In genomic region chr1:42738678-42739226, GRCh38 we compare ENCODE assay signal across 21 cellular contexts. TPM values are rescaled to one million over a fixed set of nuclear protein-coding genes. Genes with fewer than 3 reads are reported as not detected.
DNase-seq lines count a peak whose midpoint lies in the region; ATAC-seq and TF ChIP-seq lines count a peak whose summit lies in the region.
"Had no signal": no experiment of that assay in that cellular context is flagged by ENCODE, and none has a peak within 500 bp of the region (broad histone marks: within the 10 kb centered on the region; RNA-seq: fewer than 3 reads in every experiment).

No MANE protein-coding gene starts in this region.

- POLR2A ChIA-PET in RWPE1 (lab: Yijun Ruan, JAX; ENCODE audit: low non-redundant PET): no interaction called here

- H3K4me3 ChIP-seq in GM23338 (no peak overlapping the region), NT2/D1 (ENCODE audit: insufficient read length, low read depth) (peak overlapping the region; percentile 60), endodermal cell (ENCODE audit: low read length) (no peak overlapping the region), retinal pigment epithelial cell (ENCODE audit: low read length) (peak overlapping the region; percentile 35), lower leg skin (ENCODE audit: low read depth, poor library complexity, severe bottlenecking) (no peak overlapping the region)
- H3K4me3 ChIP-seq: MG63, SK-N-MC had no signal

- CTCF ChIA-PET in RWPE1 (lab: Yijun Ruan, JAX): interaction anchor here (0.9 kb wide), 1 partner anchor 14 kb away, joined by 3 read pairs; no protein-coding TSS in a partner anchor

- H3K36me3 Mint-ChIP-seq in GM23338 (ENCODE audit: low read depth) (peaks cover 2% of the 10 kb centered on the region; the same call in 1 of the 3 replicates), endodermal cell (ENCODE audit: low read depth) (peaks cover 6% of the 10 kb centered on the region)
- H3K36me3 Mint-ChIP-seq: CD8-positive, alpha-beta memory T cell had no signal

- no peaks in the 10 kb centered on the region for H3K27me3 ChIP-seq in GM23338 (ENCODE audit: insufficient read depth)
- no peaks in the 10 kb centered on the region for H3K27me3 ChIP-seq in NT2/D1 (ENCODE audit: insufficient read depth, insufficient read length)
- no peaks in the 10 kb centered on the region for H3K27me3 ChIP-seq in endodermal cell (ENCODE audit: control insufficient read depth, insufficient read depth, low read length, poor library complexity, severe bottlenecking)
- H3K27me3 ChIP-seq: MG63 had no signal

- H3K4me1 Mint-ChIP-seq in GM23338 (peaks cover 45% of the 10 kb centered on the region), endodermal cell (peaks cover 28% of the 10 kb centered on the region)

- H3K9me2 ChIP-seq in GM23338 (ENCODE audit: insufficient read depth): no peaks in the 10 kb centered on the region

- H3K9me3 Mint-ChIP-seq in GM23338 (no peaks in the 10 kb centered on the region), endodermal cell (no peaks in the 10 kb centered on the region)
- H3K9me3 Mint-ChIP-seq: CD8-positive, alpha-beta memory T cell had no signal

- intact Hi-C loops in lower leg skin (cut with DNase I; ENCODE audit: low total_unique reads): no loop called here

- WGBS in endodermal cell (ENCODE audit: insufficient coverage in 1 of 2, insufficient read length in 1 of 2), 2 experiments: 91 to 93% methylated on average over 7 to 8 of the region's 8 CpGs
- WGBS in lower leg skin, 2 donors: 71 to 79% methylated on average over 5 to 7 of the region's 8 CpGs

- H3K27ac Mint-ChIP-seq in GM23338: no peak overlapping the region
- no peak overlapping the region for H3K27ac Mint-ChIP-seq in endodermal cell
- H3K27ac Mint-ChIP-seq: CD8-positive, alpha-beta memory T cell had no signal

- no peak for TF ChIP-seq CTCF in GM23338 (conservative IDR thresholded peaks at IDR 0.05; ENCODE audit: low read depth in 2 of 2)
- TF ChIP-seq CTCF in endodermal cell (conservative IDR thresholded peaks at IDR 0.05): no peak
- no peak for TF ChIP-seq CTCF in retinal pigment epithelial cell (conservative IDR thresholded peaks at IDR 0.05; ENCODE audit: low read depth, low read length)
- no peak for TF ChIP-seq CTCF in RWPE1 (conservative IDR thresholded peaks at IDR 0.05; ENCODE audit: low read depth)
- no peak for TF ChIP-seq CTCF in lower leg skin (IDR thresholded peaks at IDR 0.05)

- peaks cover 22% of the 10 kb centered on the region for H3K4me1 ChIP-seq in GM23338 (ENCODE audit: insufficient read depth)
- peaks cover 58% of the 10 kb centered on the region for H3K4me1 ChIP-seq in NT2/D1 (ENCODE audit: insufficient read depth, insufficient read length)
- peaks cover 6% of the 10 kb centered on the region for H3K4me1 ChIP-seq in endodermal cell (ENCODE audit: control insufficient read depth, insufficient read depth, low read length)

- H3K36me3 ChIP-seq in GM23338 (ENCODE audit: insufficient read depth) (no peaks in the 10 kb centered on the region), NT2/D1 (ENCODE audit: insufficient read depth, insufficient read length, low read length) (peaks cover 7% of the 10 kb centered on the region), endodermal cell (ENCODE audit: control insufficient read depth, insufficient read depth, low read length) (no peaks in the 10 kb centered on the region)
- H3K36me3 ChIP-seq: MG63 had no signal

- DNase-seq in GM23338 (ENCODE audit: low spot score) (no peak), NT2/D1 (ENCODE audit: low read depth, low spot score) (no peak), endodermal cell (no peak), retinal pigment epithelial cell (ENCODE audit: low read depth) (no peak), RWPE1 (ENCODE audit: low spot score) (no peak), lower leg skin (ENCODE audit: low spot score in 2 of 2) (no peak)
- DNase-seq in activated CD8-positive, alpha-beta memory T cell treated with anti-CD3 and anti-CD28 coated beads, Interleukin-2, amount 50 U/mL, for 48 hours: no peak
- DNase-seq: CD8-positive, alpha-beta memory T cell; DMS 273 treated with DMSO at 0.1 percent for 48 hours; DMS79 treated with DMSO at 0.1 percent for 48 hours; GF-D8; KBM-7; MG63; NCI-H1105 treated with DMSO at 0.1 percent for 48 hours; NCI-H2029; NCI-H446 treated with DMSO at 0.1 percent for 48 hours; NCI-H526 treated with DMSO at 0.1 percent for 48 hours; SIG-M5 had no signal

- no peaks in the 10 kb centered on the region for H4K20me1 ChIP-seq in GM23338 (replicated peaks; ENCODE audit: insufficient read depth)

- H3K4me2 ChIP-seq in GM23338: no peak overlapping the region

- H3F3A ChIP-seq in GM23338 (replicated peaks; ENCODE audit: low read depth): no peaks in the 10 kb centered on the region

- peaks cover 14% of the 10 kb centered on the region for H3K27me3 Mint-ChIP-seq in GM23338 (ENCODE audit: insufficient read depth, low read depth, poor library complexity)
- no peaks in the 10 kb centered on the region for H3K27me3 Mint-ChIP-seq in endodermal cell (ENCODE audit: insufficient read depth)

- TF ChIP-seq POLR2A in lower leg skin (IDR thresholded peaks at IDR 0.05): no peak

- H3K27ac ChIP-seq in GM23338 (ENCODE audit: low read depth) (no peak overlapping the region), endodermal cell (ENCODE audit: low read depth, low read length) (no peak overlapping the region), RWPE1 (no peak overlapping the region)
- H3K27ac ChIP-seq: SK-N-MC had no signal

- H3K9ac ChIP-seq in NT2/D1 (ENCODE audit: insufficient read length, low read depth) (peak overlapping the region; percentile 91), endodermal cell (ENCODE audit: extremely low read depth, low read length, poor library complexity, severe bottlenecking) (no peak overlapping the region)

- no peak for ATAC-seq in GM23338

- no peak overlapping the region for H2AFZ ChIP-seq in GM23338

- no peaks in the 10 kb centered on the region for H3K79me2 ChIP-seq in GM23338 (replicated peaks; ENCODE audit: insufficient read depth)

- H3K9me3 ChIP-seq in NT2/D1 (ENCODE audit: insufficient read depth, low read length) (no peaks in the 10 kb centered on the region), endodermal cell (ENCODE audit: control insufficient read depth, low read length) (no peaks in the 10 kb centered on the region)
- H3K9me3 ChIP-seq: MG63 had no signal

- H3K4me3 Mint-ChIP-seq in GM23338: peak overlapping the region; percentile 60; the same call in 1 of the 3 replicates
- peak overlapping the region; percentile 61 for H3K4me3 Mint-ChIP-seq in endodermal cell
- H3K4me3 Mint-ChIP-seq: CD14-positive monocyte; CD8-positive, alpha-beta memory T cell had no signal

TF ChIP-seq in GM23338, 12 proteins besides CTCF, POLR2A, EP300 and RAD21:
- TF ChIP-seq CREB1 (CRISPR knock-in tag; IDR thresholded peaks at IDR 0.05; ENCODE audit: low read depth) (no peak), JUNB (IDR thresholded peaks at IDR 0.05; ENCODE audit: unreplicated experiment) (no peak), EZH2phosphoT487 (IDR thresholded peaks at IDR 0.05; ENCODE audit: unreplicated experiment) (no peak)

RNA-seq across cellular contexts. Expression of gene CLDN19, which starts 1.3 kb away (rescaled TPM):
- total RNA-seq in GM23338 (2014; rRNA removed; shearing (Covaris generic)): 10.8 and 12.8 TPM in 2 replicates
- polyA plus RNA-seq in GM23338 (2016; fragmentation: Nextera tagmentation; extraction: Ambion mirVana): 2.3 and 2.6 TPM in 2 replicates
- total RNA-seq in endodermal cell (10 to 100 TPM; 31.6 to 32.6 TPM), lower leg skin (1 to 10 TPM in 1 of 4 donors, under 1 TPM in 3; 0.12 to 1.2 (median 0.18) TPM)
- 7.2 TPM for polyA plus RNA-seq in endodermal cell (2013, experiment 1 of 2)
- 7.2 TPM for polyA plus RNA-seq in endodermal cell (2013, experiment 2 of 2)
- total RNA-seq: A673; CD8-positive, alpha-beta memory T cell had no signal
- polyA plus RNA-seq: CD14-positive monocyte; CD8-positive, alpha-beta memory T cell had no signal

RNA-seq across cellular contexts. Expression of gene P3H1, which starts 28.1 kb away (rescaled TPM):
- 67.1 and 75.1 TPM in 2 replicates for total RNA-seq in GM23338 (2014; rRNA removed; shearing (Covaris generic))
- 50.5 and 51.1 TPM in 2 replicates for polyA plus RNA-seq in GM23338 (2016; fragmentation: Nextera tagmentation; extraction: Ambion mirVana)
- total RNA-seq in endodermal cell: 10 to 100 TPM; 51.7 to 68.3 TPM
- 82.0 TPM for polyA plus RNA-seq in endodermal cell (2013, experiment 1 of 2)
- polyA plus RNA-seq in endodermal cell (2013, experiment 2 of 2): 76.1 TPM
- total RNA-seq in lower leg skin: 10 to 100 TPM in 3 of 4 donors, 1 to 10 TPM in 1; 9.4 to 26.8 (median 13.5) TPM

RNA-seq across cellular contexts. Expression of gene C1orf50, which starts 28.3 kb away (rescaled TPM):
- total RNA-seq in GM23338 (2014; rRNA removed; shearing (Covaris generic)): 3.3 and 4.4 TPM in 2 replicates
- 4.7 and 5.0 TPM in 2 replicates for polyA plus RNA-seq in GM23338 (2016; fragmentation: Nextera tagmentation; extraction: Ambion mirVana)
- total RNA-seq in endodermal cell (1 to 10 TPM; 4.8 to 7.3 TPM), lower leg skin (1 to 10 TPM; 2.5 to 6.7 (median 3.6) TPM)
- polyA plus RNA-seq in endodermal cell (2013, experiment 1 of 2): 8.7 TPM
- polyA plus RNA-seq in endodermal cell (2013, experiment 2 of 2): 11.8 TPM

RNA-seq across cellular contexts. Expression of gene TMEM269, which starts 46.0 kb away (rescaled TPM):
- total RNA-seq in GM23338 (2014; rRNA removed; shearing (Covaris generic)): 0.45 TPM in 1 of 2 replicates, not detected in the other
- polyA plus RNA-seq in GM23338 (2016; fragmentation: Nextera tagmentation; extraction: Ambion mirVana): 0.28 and 0.31 TPM in 2 replicates
- total RNA-seq in endodermal cell (under 1 TPM; 0.20 to 0.66 TPM), lower leg skin (under 1 TPM in 3 of 4 donors, not detected in 1; 0.08 to 0.22 (median 0.13) TPM)
- 0.53 TPM for polyA plus RNA-seq in endodermal cell (2013, experiment 1 of 2)
- 0.46 TPM for polyA plus RNA-seq in endodermal cell (2013, experiment 2 of 2)
- polyA plus RNA-seq: CD14-positive monocyte; CD8-positive, alpha-beta memory T cell had no signal

RNA-seq across cellular contexts. Expression of gene YBX1, which starts 56.5 kb away (rescaled TPM):
- total RNA-seq in GM23338 (2014; rRNA removed; shearing (Covaris generic)): 1,206 and 1,282 TPM in 2 replicates
- polyA plus RNA-seq in GM23338 (2016; fragmentation: Nextera tagmentation; extraction: Ambion mirVana): 1,441 and 1,488 TPM in 2 replicates
- total RNA-seq in endodermal cell (100 to 1,000 TPM; 655 to 668 TPM), lower leg skin (100 to 1,000 TPM; 227 to 358 (median 293) TPM)
- 1,068 TPM for polyA plus RNA-seq in endodermal cell (2013, experiment 1 of 2)
- 1,071 TPM for polyA plus RNA-seq in endodermal cell (2013, experiment 2 of 2)

Comparison
In these comparisons a context has a peak if more than half of its experiments do, and no peak if none do; other contexts are left out.
1. H3K4me3 ChIP-seq: peak in NT2/D1 (single experiment) and retinal pigment epithelial cell (single experiment); none in GM23338 (single experiment), endodermal cell (single experiment) and lower leg skin (single experiment).